1 cellular context compared by ENCODE assay signal in the genomic region with DNA sequence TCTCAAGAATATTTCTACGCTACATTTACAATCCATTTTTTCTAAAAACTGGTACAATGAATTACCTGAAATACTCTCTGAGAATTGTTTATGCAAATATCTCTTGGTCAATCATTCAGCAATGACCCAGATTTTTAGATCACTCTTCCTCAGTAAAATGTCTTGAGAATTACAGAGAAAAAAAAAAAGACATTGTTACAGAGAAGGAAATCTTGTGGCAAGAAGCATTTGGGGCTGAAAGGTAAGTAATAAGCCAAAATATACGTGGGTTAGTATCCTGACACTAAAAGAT.
TF ChIP-seq lines count a peak whose summit lies in the region.

No MANE protein-coding gene starts in this region.

TF ChIP-seq in GM12878, 131 proteins besides CTCF, POLR2A, EP300 and RAD21 (continued from another document):
- TF ChIP-seq, protein P1, sequence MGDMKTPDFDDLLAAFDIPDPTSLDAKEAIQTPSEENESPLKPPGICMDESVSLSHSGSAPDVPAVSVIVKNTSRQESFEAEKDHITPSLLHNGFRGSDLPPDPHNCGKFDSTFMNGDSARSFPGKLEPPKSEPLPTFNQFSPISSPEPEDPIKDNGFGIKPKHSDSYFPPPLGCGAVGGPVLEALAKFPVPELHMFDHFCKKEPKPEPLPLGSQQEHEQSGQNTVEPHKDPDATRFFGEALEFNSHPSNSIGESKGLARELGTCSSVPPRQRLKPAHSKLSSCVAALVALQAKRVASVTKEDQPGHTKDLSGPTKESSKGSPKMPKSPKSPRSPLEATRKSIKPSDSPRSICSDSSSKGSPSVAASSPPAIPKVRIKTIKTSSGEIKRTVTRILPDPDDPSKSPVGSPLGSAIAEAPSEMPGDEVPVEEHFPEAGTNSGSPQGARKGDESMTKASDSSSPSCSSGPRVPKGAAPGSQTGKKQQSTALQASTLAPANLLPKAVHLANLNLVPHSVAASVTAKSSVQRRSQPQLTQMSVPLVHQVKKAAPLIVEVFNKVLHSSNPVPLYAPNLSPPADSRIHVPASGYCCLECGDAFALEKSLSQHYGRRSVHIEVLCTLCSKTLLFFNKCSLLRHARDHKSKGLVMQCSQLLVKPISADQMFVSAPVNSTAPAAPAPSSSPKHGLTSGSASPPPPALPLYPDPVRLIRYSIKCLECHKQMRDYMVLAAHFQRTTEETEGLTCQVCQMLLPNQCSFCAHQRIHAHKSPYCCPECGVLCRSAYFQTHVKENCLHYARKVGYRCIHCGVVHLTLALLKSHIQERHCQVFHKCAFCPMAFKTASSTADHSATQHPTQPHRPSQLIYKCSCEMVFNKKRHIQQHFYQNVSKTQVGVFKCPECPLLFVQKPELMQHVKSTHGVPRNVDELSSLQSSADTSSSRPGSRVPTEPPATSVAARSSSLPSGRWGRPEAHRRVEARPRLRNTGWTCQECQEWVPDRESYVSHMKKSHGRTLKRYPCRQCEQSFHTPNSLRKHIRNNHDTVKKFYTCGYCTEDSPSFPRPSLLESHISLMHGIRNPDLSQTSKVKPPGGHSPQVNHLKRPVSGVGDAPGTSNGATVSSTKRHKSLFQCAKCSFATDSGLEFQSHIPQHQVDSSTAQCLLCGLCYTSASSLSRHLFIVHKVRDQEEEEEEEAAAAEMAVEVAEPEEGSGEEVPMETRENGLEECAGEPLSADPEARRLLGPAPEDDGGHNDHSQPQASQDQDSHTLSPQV (IDR thresholded peaks at IDR 0.05), result no peak
- no peak for TF ChIP-seq KAT2A (conservative IDR thresholded peaks at IDR 0.05; ENCODE audit: control insufficient read depth, low read depth, low read length)
- TF ChIP-seq HDGF (IDR thresholded peaks at IDR 0.05), result no peak
